In genomic region chr10:24590697-24591457, GRCh38 we compare ENCODE assay signal across 16 cellular contexts.
DNase-seq lines count a peak whose midpoint lies in the region; ATAC-seq and TF ChIP-seq lines count a peak whose summit lies in the region.
"Had no signal": no experiment of that assay in that cellular context is flagged by ENCODE, and none has a peak within 500 bp of the region (broad histone marks: within the 10 kb centered on the region; RNA-seq: fewer than 3 reads in every experiment).

No MANE protein-coding gene starts in this region.

- H3K27ac Mint-ChIP-seq in activated CD4-positive, alpha-beta T cell treated with anti-CD3 and anti-CD28 coated beads, Interleukin-2, amount 10 ng/mL, durations not matched to agents 24 days and 14 days = peak overlapping the region; percentile 0
- peak overlapping the region; percentile 7 for H3K27ac Mint-ChIP-seq in activated naive CD8-positive, alpha-beta T cell treated with anti-CD3 and anti-CD28 coated beads, Interleukin-2, amount 50 U/mL, for 24 hours
- no peak overlapping the region for H3K27ac Mint-ChIP-seq in activated naive CD8-positive, alpha-beta T cell treated with anti-CD3 and anti-CD28 coated beads for 36 hours
- H3K27ac Mint-ChIP-seq: H9 had no signal

- H3K4me3 ChIP-seq in dorsolateral prefrontal cortex = no peak overlapping the region
- H3K4me3 ChIP-seq: BLaER1 had no signal

- no peak for TF ChIP-seq CTCF in dorsolateral prefrontal cortex (IDR thresholded peaks at IDR 0.05 in 54 of 56, conservative IDR thresholded peaks at IDR 0.05 in 2 of 56; ENCODE audit: low read depth in 1 of 56, partially characterized antibody in 56 of 56)

- DNase-seq in activated CD4-positive, alpha-beta T cell treated with anti-CD3 and anti-CD28 coated beads, Interleukin-2, amount 10 ng/mL, durations not matched to agents 24 days and 14 days = no peak
- DNase-seq in activated CD4-positive, alpha-beta T cell treated with anti-CD3 and anti-CD28 coated beads for 4 hours = no peak
- DNase-seq in activated naive CD8-positive, alpha-beta T cell treated with anti-CD3 and anti-CD28 coated beads, Interleukin-2, amount 50 U/mL, for 24 hours = no peak
- no peak for DNase-seq in activated naive CD8-positive, alpha-beta T cell treated with anti-CD3 and anti-CD28 coated beads for 36 hours
- no peak for DNase-seq in dorsolateral prefrontal cortex
- DNase-seq: 8988T; CD4-positive, alpha-beta memory T cell; DMS153; DMS79; GDM1; H9 had no signal

- peak; percentile 69 for ATAC-seq in activated naive CD8-positive, alpha-beta T cell treated with anti-CD3 and anti-CD28 coated beads, Interleukin-2, amount 50 U/mL, for 24 hours
- ATAC-seq in HG02870 (IDR thresholded peaks at IDR 0.05; ENCODE audit: unreplicated experiment) = no peak
- no peak for ATAC-seq in GM18861 (IDR thresholded peaks at IDR 0.05; ENCODE audit: unreplicated experiment)
- ATAC-seq: HepG2 had no signal

- H3K4me3 Mint-ChIP-seq in activated CD4-positive, alpha-beta T cell treated with anti-CD3 and anti-CD28 coated beads, Interleukin-2, amount 10 ng/mL, durations not matched to agents 24 days and 14 days = no peak overlapping the region
- H3K4me3 Mint-ChIP-seq in activated naive CD8-positive, alpha-beta T cell treated with anti-CD3 and anti-CD28 coated beads, Interleukin-2, amount 50 U/mL, for 24 hours = no peak overlapping the region
- H3K4me3 Mint-ChIP-seq in activated naive CD8-positive, alpha-beta T cell treated with anti-CD3 and anti-CD28 coated beads for 36 hours = no peak overlapping the region
- H3K4me3 Mint-ChIP-seq: CD14-positive monocyte, H9 had no signal

- H3K27ac ChIP-seq in dorsolateral prefrontal cortex = peak overlapping the region in 39 of 59 donors; percentile 11 to 87 (median 77)
- H3K27ac ChIP-seq: BLaER1 had no signal

- no peaks in the 10 kb centered on the region for H3K27me3 ChIP-seq in dorsolateral prefrontal cortex
- H3K27me3 ChIP-seq: BLaER1 had no signal

- intact Hi-C loops in activated CD4-positive, alpha-beta T cell treated with anti-CD3 and anti-CD28 coated beads, Interleukin-2, amount 10 ng/mL, durations not matched to agents 24 days and 14 days (cut with micrococcal nuclease) = no loop called here
- intact Hi-C loops in dorsolateral prefrontal cortex (cut with DNase I) = no loop called here

- H3K27me3 Mint-ChIP-seq in activated CD4-positive, alpha-beta T cell treated with anti-CD3 and anti-CD28 coated beads, Interleukin-2, amount 10 ng/mL, durations not matched to agents 24 days and 14 days = no peaks in the 10 kb centered on the region
- no peaks in the 10 kb centered on the region for H3K27me3 Mint-ChIP-seq in activated naive CD8-positive, alpha-beta T cell treated with anti-CD3 and anti-CD28 coated beads, Interleukin-2, amount 50 U/mL, for 24 hours
- H3K27me3 Mint-ChIP-seq in activated naive CD8-positive, alpha-beta T cell treated with anti-CD3 and anti-CD28 coated beads for 36 hours = no peaks in the 10 kb centered on the region
- H3K27me3 Mint-ChIP-seq: CD4-positive, alpha-beta memory T cell had no signal

- peaks cover 65% of the 10 kb centered on the region for H3K36me3 Mint-ChIP-seq in activated CD4-positive, alpha-beta T cell treated with anti-CD3 and anti-CD28 coated beads, Interleukin-2, amount 10 ng/mL, durations not matched to agents 24 days and 14 days (ENCODE audit: low read depth)
- peaks cover 35% of the 10 kb centered on the region for H3K36me3 Mint-ChIP-seq in activated naive CD8-positive, alpha-beta T cell treated with anti-CD3 and anti-CD28 coated beads, Interleukin-2, amount 50 U/mL, for 24 hours (ENCODE audit: low read depth)
- H3K36me3 Mint-ChIP-seq in activated naive CD8-positive, alpha-beta T cell treated with anti-CD3 and anti-CD28 coated beads for 36 hours = peaks cover 18% of the 10 kb centered on the region

- peaks cover 4% of the 10 kb centered on the region for H3K4me1 Mint-ChIP-seq in activated CD4-positive, alpha-beta T cell treated with anti-CD3 and anti-CD28 coated beads, Interleukin-2, amount 10 ng/mL, durations not matched to agents 24 days and 14 days
- H3K4me1 Mint-ChIP-seq in activated naive CD8-positive, alpha-beta T cell treated with anti-CD3 and anti-CD28 coated beads, Interleukin-2, amount 50 U/mL, for 24 hours = peaks cover 9% of the 10 kb centered on the region
- peaks cover 2% of the 10 kb centered on the region for H3K4me1 Mint-ChIP-seq in activated naive CD8-positive, alpha-beta T cell treated with anti-CD3 and anti-CD28 coated beads for 36 hours
- H3K4me1 Mint-ChIP-seq: CD14-positive monocyte; CD4-positive, alpha-beta memory T cell; H9 had no signal

- H3K9me3 Mint-ChIP-seq in activated CD4-positive, alpha-beta T cell treated with anti-CD3 and anti-CD28 coated beads, Interleukin-2, amount 10 ng/mL, durations not matched to agents 24 days and 14 days = no peaks in the 10 kb centered on the region
- no peaks in the 10 kb centered on the region for H3K9me3 Mint-ChIP-seq in activated naive CD8-positive, alpha-beta T cell treated with anti-CD3 and anti-CD28 coated beads, Interleukin-2, amount 50 U/mL, for 24 hours
- H3K9me3 Mint-ChIP-seq in activated naive CD8-positive, alpha-beta T cell treated with anti-CD3 and anti-CD28 coated beads for 36 hours = no peaks in the 10 kb centered on the region
- H3K9me3 Mint-ChIP-seq: CD14-positive monocyte; CD4-positive, alpha-beta memory T cell; H9 had no signal
